Comparison of ENCODE assay signal across 17 cellular contexts in the genomic region with DNA sequence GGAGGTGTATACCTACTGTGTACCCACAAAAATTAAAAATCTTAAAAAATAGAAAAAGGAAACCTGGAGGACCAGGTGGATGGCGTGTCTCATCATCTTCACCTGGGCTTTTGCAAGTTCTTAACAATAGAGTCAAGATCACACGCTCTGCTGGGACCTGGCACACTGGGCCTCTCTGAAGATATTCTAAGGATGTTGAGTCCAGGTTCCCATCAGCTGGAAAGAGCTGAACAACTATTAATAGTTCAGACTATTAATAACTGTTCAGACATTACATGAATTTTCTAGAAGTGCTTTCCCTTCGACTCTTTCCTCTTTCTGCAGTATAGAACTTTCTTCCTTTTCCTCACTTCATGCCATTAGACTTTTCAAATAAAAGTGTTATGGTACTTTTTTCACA.
"Had no signal": no experiment of that assay in that cellular context is flagged by ENCODE, and none has a peak within 500 bp of the region (broad histone marks: within the 10 kb centered on the region; RNA-seq: fewer than 3 reads in every experiment).

No MANE protein-coding gene starts in this region.

- H3K4me1 ChIP-seq: suprapubic skin had no signal

- H3K27ac ChIP-seq: ascending aorta, neutrophil, suprapubic skin, WERI-Rb-1 had no signal

- H3K9me3 ChIP-seq: ascending aorta, neutrophil, suprapubic skin had no signal

- DNase-seq: activated CD4-positive, alpha-beta T cell treated with anti-CD3 and anti-CD28 coated beads for 1 hour; activated CD4-positive, alpha-beta T cell treated with anti-CD3 and anti-CD28 coated beads, Interleukin-2, amount 50 U/mL, for 4 hours; activated gamma-delta T cell; activated T-cell treated with anti-CD3 and anti-CD28 coated beads, Interleukin-2, amount 50 U/mL, for 72 hours; cerebellar nuclear complex; effector memory CD4-positive, alpha-beta T cell; natural killer cell; posterior cingulate gyrus; retina; stimulated activated CD4-positive, alpha-beta T cell treated with anti-CD3 and anti-CD28 coated beads, Interleukin-15, amount 100 ng/mL, for 24 hours; stimulated activated CD4-positive, alpha-beta T cell treated with anti-CD3 and anti-CD28 coated beads, Interleukin-2, amount 100 ng/mL, for 48 hours; stimulated activated naive CD8-positive, alpha-beta T cell treated with anti-CD3 and anti-CD28 coated beads, Interleukin-15, amount 100 ng/mL, for 72 hours; trophoblast cell; WERI-Rb-1 had no signal

- H3K27me3 ChIP-seq: ascending aorta, neutrophil, suprapubic skin had no signal

- H3K4me3 ChIP-seq: ascending aorta, suprapubic skin had no signal

- ATAC-seq: activated T-cell treated with anti-CD3 and anti-CD28 coated beads, Interleukin-2, amount 50 U/mL, for 72 hours; natural killer cell; stimulated activated naive CD8-positive, alpha-beta T cell treated with anti-CD3 and anti-CD28 coated beads, Interleukin-15, amount 100 ng/mL, for 72 hours had no signal

- H3K36me3 ChIP-seq: ascending aorta, neutrophil, suprapubic skin, WERI-Rb-1 had no signal
